Comparison of ENCODE assay signal across 25 cellular contexts in genomic region chrX:129690435-129690834, GRCh38. TPM values are rescaled to one million over a fixed set of nuclear protein-coding genes. Genes with fewer than 3 reads are reported as not detected.
DNase-seq lines count a peak whose midpoint lies in the region; ATAC-seq, FAIRE-seq and TF ChIP-seq lines count a peak whose summit lies in the region.
"Had no signal": no experiment of that assay in that cellular context is flagged by ENCODE, and none has a peak within 500 bp of the region (broad histone marks: within the 10 kb centered on the region; RNA-seq: fewer than 3 reads in every experiment).

No MANE protein-coding gene starts in this region.

- H2BK120ac ChIP-seq in mesenchymal stem cell (ENCODE audit: low read depth, low read length), result no peak overlapping the region

- 63 to 69% methylated on average over 2 to 4 of the region's 10 CpGs for WGBS in gastroesophageal sphincter (ENCODE audit: low coverage in 1 of 2), 2 donors
- 89% methylated on average over 8 of the region's 10 CpGs for WGBS in mesenchymal stem cell
- WGBS in stomach, 5 donors, result 59 to 78% (median 67%) methylated on average over 8 to 10 of the region's 10 CpGs

- H2BK15ac ChIP-seq in mesenchymal stem cell (ENCODE audit: low read depth, poor library complexity, severe bottlenecking), result no peak overlapping the region

- CTCF ChIA-PET in activated CD4-positive, alpha-beta T cell treated with anti-CD3 and anti-CD28 coated beads for 36 hours (lab: Charles Lee), result no interaction called here

- no peak overlapping the region for H3K4ac ChIP-seq in mesenchymal stem cell (ENCODE audit: low read depth in 1 of 2, low read length in 2 of 2)

- H3K36me3 ChIP-seq in gastroesophageal sphincter, result no peaks in the 10 kb centered on the region
- H3K36me3 ChIP-seq in mesenchymal stem cell (ENCODE audit: control insufficient read depth in 1 of 2, insufficient read depth in 2 of 2, low read depth in 1 of 2, low read length in 2 of 2), result no peaks in the 10 kb centered on the region
- H3K36me3 ChIP-seq in stomach, result no peaks in the 10 kb centered on the region
- H3K36me3 ChIP-seq: right lobe of liver had no signal

- no peak overlapping the region for H3K4me2 ChIP-seq in mesenchymal stem cell (ENCODE audit: low read length, poor library complexity, severe bottlenecking)
- H3K4me2 ChIP-seq: KMS-11 had no signal

- no peak overlapping the region for H3K27ac Mint-ChIP-seq in activated CD4-positive, alpha-beta T cell treated with anti-CD3 and anti-CD28 coated beads, Interleukin-2, amount 10 ng/mL, durations not matched to agents 24 days and 14 days
- H3K27ac Mint-ChIP-seq in activated CD4-positive, alpha-beta T cell treated with anti-CD3 and anti-CD28 coated beads for 36 hours, result no peak overlapping the region
- H3K27ac Mint-ChIP-seq: stimulated activated naive B cell treated with anti-CD40 and anti-IgM and Interleukin-4, amounts not matched to agents 10 μg/mL and 1 μg/mL and 100 μg/mL, for 72 hours had no signal

- H3K4me3 ChIP-seq in gastroesophageal sphincter (no peak overlapping the region), mesenchymal stem cell (ENCODE audit: insufficient read depth in 1 of 2, low read depth in 1 of 2, low read length in 2 of 2) (no peak overlapping the region), stomach (no peak overlapping the region)
- H3K4me3 ChIP-seq: right lobe of liver had no signal

- FAIRE-seq in frontal cortex (lab: Jason Lieb, UNC), result no peak
- FAIRE-seq: HTR-8/SVneo, keratinocyte had no signal

- TF ChIP-seq POLR2A in gastroesophageal sphincter (IDR thresholded peaks at IDR 0.05) (no peak), stomach (IDR thresholded peaks at IDR 0.05) (no peak)

- no peak overlapping the region for H4K91ac ChIP-seq in mesenchymal stem cell (ENCODE audit: low read length)

- TF ChIP-seq CTCF in gastroesophageal sphincter (IDR thresholded peaks at IDR 0.05) (no peak), stomach (IDR thresholded peaks at IDR 0.05) (no peak)

- no peaks in the 10 kb centered on the region for H3K4me1 Mint-ChIP-seq in activated CD4-positive, alpha-beta T cell treated with anti-CD3 and anti-CD28 coated beads, Interleukin-2, amount 10 ng/mL, durations not matched to agents 24 days and 14 days
- H3K4me1 Mint-ChIP-seq in activated CD4-positive, alpha-beta T cell treated with anti-CD3 and anti-CD28 coated beads for 36 hours, result no peaks in the 10 kb centered on the region
- H3K4me1 Mint-ChIP-seq: stimulated activated naive B cell treated with anti-CD40 and anti-IgM and Interleukin-4, amounts not matched to agents 10 μg/mL and 1 μg/mL and 100 μg/mL, for 72 hours had no signal

- no peaks in the 10 kb centered on the region for H3K9me3 Mint-ChIP-seq in activated CD4-positive, alpha-beta T cell treated with anti-CD3 and anti-CD28 coated beads, Interleukin-2, amount 10 ng/mL, durations not matched to agents 24 days and 14 days
- no peaks in the 10 kb centered on the region for H3K9me3 Mint-ChIP-seq in activated CD4-positive, alpha-beta T cell treated with anti-CD3 and anti-CD28 coated beads for 36 hours (ENCODE audit: low read depth)
- H3K9me3 Mint-ChIP-seq: activated T-cell treated with anti-CD3 and anti-CD28 coated beads, Interleukin-2, amount 50 U/mL, for 4 hours; stimulated activated naive B cell treated with anti-CD40 and anti-IgM and Interleukin-4, amounts not matched to agents 10 μg/mL and 1 μg/mL and 100 μg/mL, for 72 hours had no signal

- H3K4me3 Mint-ChIP-seq in activated CD4-positive, alpha-beta T cell treated with anti-CD3 and anti-CD28 coated beads, Interleukin-2, amount 10 ng/mL, durations not matched to agents 24 days and 14 days, result no peak overlapping the region
- H3K4me3 Mint-ChIP-seq in activated CD4-positive, alpha-beta T cell treated with anti-CD3 and anti-CD28 coated beads for 36 hours, result no peak overlapping the region
- H3K4me3 Mint-ChIP-seq: activated T-cell treated with anti-CD3 and anti-CD28 coated beads, Interleukin-2, amount 50 U/mL, for 4 hours; neural crest cell; stimulated activated naive B cell treated with anti-CD40 and anti-IgM and Interleukin-4, amounts not matched to agents 10 μg/mL and 1 μg/mL and 100 μg/mL, for 72 hours had no signal

- no peak overlapping the region for H3K9ac ChIP-seq in mesenchymal stem cell (ENCODE audit: low read length)
- H3K9ac ChIP-seq: KMS-11 had no signal

- no peak overlapping the region for H2AK5ac ChIP-seq in mesenchymal stem cell (ENCODE audit: low read length, severe bottlenecking)

- ATAC-seq in activated CD4-positive, alpha-beta T cell treated with anti-CD3 and anti-CD28 coated beads for 36 hours, result no peak
- ATAC-seq in gastroesophageal sphincter, result peak; percentile 70
- ATAC-seq: activated T-cell treated with anti-CD3 and anti-CD28 coated beads, Interleukin-2, amount 50 U/mL, for 4 hours; right lobe of liver; stimulated activated naive B cell treated with anti-CD40 and anti-IgM and Interleukin-4, amounts not matched to agents 10 μg/mL and 1 μg/mL and 100 μg/mL, for 72 hours had no signal

- no peaks in the 10 kb centered on the region for H3K9me3 ChIP-seq in gastroesophageal sphincter
- H3K9me3 ChIP-seq in mesenchymal stem cell (ENCODE audit: control insufficient read depth, low read length), result no peaks in the 10 kb centered on the region
- no peaks in the 10 kb centered on the region for H3K9me3 ChIP-seq in stomach
- H3K9me3 ChIP-seq: right lobe of liver had no signal

- no peak overlapping the region for H3K18ac ChIP-seq in mesenchymal stem cell (ENCODE audit: low read depth in 1 of 2, low read length in 2 of 2)

- no peak overlapping the region for H3K14ac ChIP-seq in mesenchymal stem cell (ENCODE audit: low read length in 2 of 2)

- TF ChIP-seq EP300 in gastroesophageal sphincter (IDR thresholded peaks at IDR 0.05) (no peak), stomach (IDR thresholded peaks at IDR 0.05) (no peak)

- H3K4me1 ChIP-seq in gastroesophageal sphincter, result no peaks in the 10 kb centered on the region
- H3K4me1 ChIP-seq in mesenchymal stem cell (ENCODE audit: control insufficient read depth, insufficient read depth, low read depth, low read length), result no peaks in the 10 kb centered on the region
- H3K4me1 ChIP-seq in stomach, result no peaks in the 10 kb centered on the region

- H2BK5ac ChIP-seq in mesenchymal stem cell (ENCODE audit: low read depth, low read length, poor library complexity, severe bottlenecking), result no peak overlapping the region

- no peak overlapping the region for H2BK12ac ChIP-seq in mesenchymal stem cell (ENCODE audit: low read length in 2 of 2)

- no peaks in the 10 kb centered on the region for H3K79me1 ChIP-seq in mesenchymal stem cell (replicated peaks; ENCODE audit: low read length, poor library complexity, severe bottlenecking)

- H3K36me3 Mint-ChIP-seq in activated CD4-positive, alpha-beta T cell treated with anti-CD3 and anti-CD28 coated beads, Interleukin-2, amount 10 ng/mL, durations not matched to agents 24 days and 14 days (ENCODE audit: low read depth), result no peaks in the 10 kb centered on the region
- no peaks in the 10 kb centered on the region for H3K36me3 Mint-ChIP-seq in activated CD4-positive, alpha-beta T cell treated with anti-CD3 and anti-CD28 coated beads for 36 hours (ENCODE audit: low read depth)
- H3K36me3 Mint-ChIP-seq: stimulated activated naive B cell treated with anti-CD40 and anti-IgM and Interleukin-4, amounts not matched to agents 10 μg/mL and 1 μg/mL and 100 μg/mL, for 72 hours had no signal

- no peak overlapping the region for H2AFZ ChIP-seq in mesenchymal stem cell (ENCODE audit: low read depth, low read length)

- POLR2A ChIA-PET in activated CD4-positive, alpha-beta T cell treated with anti-CD3 and anti-CD28 coated beads for 36 hours (lab: Charles Lee), result no interaction called here

- H4K8ac ChIP-seq in mesenchymal stem cell (ENCODE audit: low read length), result no peak overlapping the region

- peak; percentile 10 for DNase-seq in activated CD4-positive, alpha-beta T cell treated with anti-CD3 and anti-CD28 coated beads, Interleukin-2, amount 10 ng/mL, durations not matched to agents 24 days and 14 days
- no peak for DNase-seq in activated CD4-positive, alpha-beta T cell treated with anti-CD3 and anti-CD28 coated beads for 36 hours
- peak; percentile 80 for DNase-seq in myocyte (ENCODE audit: low read depth)
- no peak for DNase-seq in mesenchymal stem cell
- DNase-seq in stomach, result no peak
- DNase-seq in frontal cortex (ENCODE audit: low spot score in 2 of 2), result no peak
- DNase-seq in Kasumi-1 (lab: John Stamatoyannopoulos, UW), result no peak
- DNase-seq: 8988T; activated CD4-positive, alpha-beta T cell treated with anti-CD3 and anti-CD28 coated beads, Interleukin-2, amount 50 U/mL, for 1 hour; activated T-cell treated with anti-CD3 and anti-CD28 coated beads, Interleukin-2, amount 50 U/mL, for 4 hours; DND-41; NCI-H1436 treated with DMSO at 0.1 percent for 48 hours; NCI-H524 treated with DMSO at 0.1 percent for 48 hours; NK-92 treated with Interleukin-12 subunit alpha and Interleukin-12 subunit beta, amount 100 ng/mL, for 24 hours; right lobe of liver; SHP77 treated with DMSO at 0.1 percent for 48 hours; stimulated activated CD4-positive, alpha-beta T cell treated with anti-CD3 and anti-CD28 coated beads, Interleukin-15, amount 100 ng/mL, for 24 hours; stimulated activated naive B cell treated with anti-CD40 and anti-IgM and Interleukin-4, amounts not matched to agents 10 μg/mL and 1 μg/mL and 100 μg/mL, for 72 hours had no signal

- H3K27ac ChIP-seq in gastroesophageal sphincter (no peak overlapping the region), mesenchymal stem cell (ENCODE audit: low read length, poor library complexity, severe bottlenecking) (no peak overlapping the region), stomach (no peak overlapping the region)
- H3K27ac ChIP-seq: KMS-11, right lobe of liver had no signal

- H3K23ac ChIP-seq in mesenchymal stem cell (ENCODE audit: low read length in 2 of 2), result no peak overlapping the region

- no peaks in the 10 kb centered on the region for H3K27me3 ChIP-seq in gastroesophageal sphincter
- peaks cover 0 to 51% of the 10 kb centered on the region in 2 experiments for H3K27me3 ChIP-seq in mesenchymal stem cell (ENCODE audit: control insufficient read depth in 1 of 2, insufficient read depth in 1 of 2, low read length in 2 of 2)
- no peaks in the 10 kb centered on the region for H3K27me3 ChIP-seq in stomach
- H3K27me3 ChIP-seq: right lobe of liver had no signal

- H3K27me3 Mint-ChIP-seq in activated CD4-positive, alpha-beta T cell treated with anti-CD3 and anti-CD28 coated beads, Interleukin-2, amount 10 ng/mL, durations not matched to agents 24 days and 14 days, result no peaks in the 10 kb centered on the region
- H3K27me3 Mint-ChIP-seq in activated CD4-positive, alpha-beta T cell treated with anti-CD3 and anti-CD28 coated beads for 36 hours, result no peaks in the 10 kb centered on the region

- intact Hi-C loops in activated CD4-positive, alpha-beta T cell treated with anti-CD3 and anti-CD28 coated beads, Interleukin-2, amount 10 ng/mL, durations not matched to agents 24 days and 14 days (cut with micrococcal nuclease), result no loop called here
- intact Hi-C loops in activated CD4-positive, alpha-beta T cell treated with anti-CD3 and anti-CD28 coated beads for 36 hours (cut with DNase I, micrococcal nuclease), result no loop called here
- intact Hi-C loops in stomach (cut with DNase I; ENCODE audit: low total_unique reads), result no loop called here

RNA-seq across cellular contexts. Expression of gene APLN, which starts 35.7 kb away (rescaled TPM):
- total RNA-seq in activated CD4-positive, alpha-beta T cell treated with anti-CD3 and anti-CD28 coated beads, Interleukin-2, amount 10 ng/mL, durations not matched to agents 24 days and 14 days, result 0.65 and 0.66 TPM in 2 replicates
- total RNA-seq in activated CD4-positive, alpha-beta T cell treated with anti-CD3 and anti-CD28 coated beads for 36 hours, result 1 to 10 TPM; 1.9 to 2.1 TPM
- total RNA-seq in gastroesophageal sphincter (1 to 10 TPM in 3 of 4 donors, under 1 TPM in 1; 0.78 to 2.3 (median 1.2) TPM), myocyte (0.43 and 0.94 TPM in 2 replicates), stomach (under 1 TPM in 2 of 5 donors, not detected in 3; 0.18 to 0.45 TPM), frontal cortex (2.4 TPM)
- polyA plus RNA-seq in myocyte (2012), result 2.7 TPM
- polyA plus RNA-seq in mesenchymal stem cell (2013, experiment 1 of 2), result 3.0 TPM
- 2.9 TPM for polyA plus RNA-seq in mesenchymal stem cell (2013, experiment 2 of 2)
- polyA plus RNA-seq in stomach, result 1 to 10 TPM in 1 of 3 donors, under 1 TPM in 1, not detected in 1; 0.30 to 1.1 TPM

RNA-seq across cellular contexts. Expression of gene XPNPEP2, which starts 48.3 kb away (rescaled TPM):
- total RNA-seq in activated CD4-positive, alpha-beta T cell treated with anti-CD3 and anti-CD28 coated beads, Interleukin-2, amount 10 ng/mL, durations not matched to agents 24 days and 14 days, result 0.24 and 0.28 TPM in 2 replicates
- total RNA-seq in activated CD4-positive, alpha-beta T cell treated with anti-CD3 and anti-CD28 coated beads for 36 hours, result under 1 TPM; 0.43 to 0.63 TPM
- total RNA-seq in gastroesophageal sphincter (10 to 100 TPM in 1 of 4 donors, 1 to 10 TPM in 2, under 1 TPM in 1; 0.93 to 11.2 (median 6.5) TPM), myocyte (0.16 TPM in 1 of 2 replicates, not detected in the other), stomach (10 to 100 TPM in 1 of 5 donors, 1 to 10 TPM in 3, under 1 TPM in 1; 0.72 to 16.3 (median 2.2) TPM), frontal cortex (under 0.01 TPM)
- not detected for polyA plus RNA-seq in myocyte (2012)
- polyA plus RNA-seq in mesenchymal stem cell (2013, experiment 1 of 2), result 0.59 TPM
- 0.37 TPM for polyA plus RNA-seq in mesenchymal stem cell (2013, experiment 2 of 2)
- polyA plus RNA-seq in stomach, result 1 to 10 TPM in 1 of 3 donors, under 1 TPM in 2; 0.33 to 1.2 (median 0.92) TPM
- total RNA-seq: glomerular endothelial cell, lung microvascular endothelial cell had no signal
- polyA plus RNA-seq: keratinocyte had no signal

Comparison
In these comparisons a context has a peak if more than half of its experiments do, and no peak if none do; other contexts are left out.
1. DNase-seq: peak in activated CD4-positive, alpha-beta T cell treated with anti-CD3 and anti-CD28 coated beads, Interleukin-2, amount 10 ng/mL, durations not matched to agents 24 days and 14 days (single experiment) and myocyte (single experiment); none in activated CD4-positive, alpha-beta T cell treated with anti-CD3 and anti-CD28 coated beads for 36 hours (single experiment), mesenchymal stem cell (single experiment), stomach (single experiment), frontal cortex (0 of 2) and Kasumi-1 (0 of 2).